In the genomic region with DNA sequence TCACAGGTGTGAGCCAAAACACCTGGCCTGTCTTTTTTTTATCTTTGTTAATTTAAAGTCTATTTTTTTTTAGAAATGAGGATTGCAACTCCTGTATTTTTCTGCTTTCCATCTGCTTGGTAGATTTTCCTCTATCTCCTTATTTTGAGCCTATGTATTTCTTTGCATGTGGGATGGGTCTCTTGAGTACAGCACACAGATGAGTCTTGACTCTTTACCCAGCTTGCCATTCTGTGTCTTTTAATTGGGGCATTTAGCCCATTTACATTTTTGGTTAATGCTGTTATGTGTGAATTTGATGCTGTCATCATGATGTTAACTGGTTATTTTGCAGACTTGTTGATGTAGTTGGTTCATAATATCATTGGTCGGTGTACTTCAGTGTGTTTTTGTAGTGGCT, we compare ENCODE assay signal across 23 cellular contexts.
"Had no signal": no experiment of that assay in that cellular context is flagged by ENCODE, and none has a peak within 500 bp of the region (broad histone marks: within the 10 kb centered on the region; RNA-seq: fewer than 3 reads in every experiment).

No MANE protein-coding gene starts in this region.

- H3K27ac ChIP-seq: suprapubic skin, testis, thoracic aorta, thyroid gland, tibial artery, tibial nerve, transverse colon, upper lobe of left lung, upper lobe of right lung, uterus, vagina had no signal

- H3K36me3 ChIP-seq: suprapubic skin, thoracic aorta, thyroid gland, tibial artery, tibial nerve, transverse colon, upper lobe of left lung, upper lobe of right lung, uterus, vagina had no signal

- H3K4me3 ChIP-seq: suprapubic skin, testis, thoracic aorta, thyroid gland, tibial artery, tibial nerve, transverse colon, upper lobe of left lung, upper lobe of right lung, uterus, vagina had no signal

- H3K9me3 ChIP-seq: testis, thoracic aorta, thyroid gland, tibial artery, transverse colon, upper lobe of left lung, upper lobe of right lung, uterus, vagina had no signal

- H3K27me3 ChIP-seq: suprapubic skin, testis, thyroid gland, tibial artery, tibial nerve, transverse colon, upper lobe of left lung, upper lobe of right lung, uterus, vagina had no signal

- H3K4me1 ChIP-seq: suprapubic skin, testis, thyroid gland, tibial artery, tibial nerve, transverse colon, upper lobe of left lung, upper lobe of right lung, uterus, vagina had no signal

- DNase-seq: stimulated activated CD4-positive, alpha-beta T cell treated with anti-CD3 and anti-CD28 coated beads, Interleukin-2, amount 100 ng/mL, for 48 hours; stimulated activated CD4-positive, alpha-beta T cell treated with anti-CD3 and anti-CD28 coated beads, Interleukin-4, amount 100 ng/mL, for 1 hour; stimulated activated CD4-positive, alpha-beta T cell treated with anti-CD3 and anti-CD28 coated beads, Interleukin-4, amount 100 ng/mL, for 24 hours; stimulated activated CD4-positive, alpha-beta T cell treated with anti-CD3 and anti-CD28 coated beads, Interleukin-4, amount 100 ng/mL, for 4 hours; stimulated activated CD8-positive, alpha-beta memory T cell treated with anti-CD3 and anti-CD28 coated beads, Interleukin-4, amount 100 ng/mL, for 48 hours; stimulated activated naive B cell treated with anti-CD40 and anti-IgM and Interleukin-4, amounts not matched to agents 10 μg/mL and 1 μg/mL and 100 μg/mL, for 72 hours; stimulated activated naive CD4-positive, alpha-beta T cell; stimulated activated naive CD4-positive, alpha-beta T cell treated with Interleukin-2 at 50 U/mL for 16 hours; stimulated activated naive CD8-positive, alpha-beta T cell treated with anti-CD3 and anti-CD28 coated beads, Interleukin-15, amount 100 ng/mL, for 72 hours; stimulated activated naive CD8-positive, alpha-beta T cell treated with anti-CD3 and anti-CD28 coated beads, Interleukin-15, Interleukin-2, amounts not matched to agents 100 U/mL and 50 U/mL, for 24 hours; substantia nigra; testis; thyroid gland; tibial artery; transverse colon; trophoblast cell; upper lobe of left lung; upper lobe of right lung; uterus had no signal
